Comparison of ENCODE assay signal across 26 cellular contexts in the genomic region with DNA sequence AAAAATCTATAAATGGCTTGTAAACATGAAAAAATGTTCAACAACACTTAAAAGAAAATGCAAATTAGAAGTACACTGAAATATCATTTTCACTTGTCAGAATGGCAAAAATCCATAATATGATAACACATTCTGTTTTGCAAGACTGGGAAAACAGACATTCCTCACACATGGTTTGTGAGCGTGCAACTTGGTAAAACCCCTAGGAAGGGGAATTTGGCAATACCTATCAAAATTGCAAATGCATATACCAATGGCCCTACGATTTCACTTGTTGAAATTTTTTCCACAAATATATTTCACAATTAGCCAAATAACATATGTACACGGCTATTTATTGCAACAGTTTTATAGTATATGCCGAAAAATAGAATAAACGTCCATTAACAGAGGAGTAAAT. TPM values are rescaled to one million over a fixed set of nuclear protein-coding genes. Genes with fewer than 3 reads are reported as not detected.
"Had no signal": no experiment of that assay in that cellular context is flagged by ENCODE, and none has a peak within 500 bp of the region (broad histone marks: within the 10 kb centered on the region; RNA-seq: fewer than 3 reads in every experiment).

No MANE protein-coding gene starts in this region.

- H3K36me3 ChIP-seq: left lung, lower lobe of right lung, thyroid gland had no signal

- H3K27ac Mint-ChIP-seq: activated CD4-positive, alpha-beta T cell treated with anti-CD3 and anti-CD28 coated beads for 36 hours; activated naive CD4-positive, alpha-beta T cell treated with anti-CD3 and anti-CD28 coated beads, Interleukin-2, amount 50 U/mL, for 72 hours; activated T-cell treated with anti-CD3 and anti-CD28 coated beads, Interleukin-2, amount 50 U/mL, for 72 hours; effector memory CD8-positive, alpha-beta T cell; natural killer cell treated with Interleukin-12 subunit alpha and Interleukin-12 subunit beta and Interleukin-15 and Interleukin-18, amount 100 ng/mL, for 72 hours; stimulated activated effector memory CD8-positive, alpha-beta T cell treated with anti-CD3 and anti-CD28 coated beads, Interleukin-12 subunit alpha, Interleukin-12 subunit beta, amount 100 ng/mL, for 72 hours; stimulated activated naive CD8-positive, alpha-beta T cell treated with anti-CD3 and anti-CD28 coated beads, Interleukin-15, Interleukin-2, amounts not matched to agents 100 ng/mL and 50 ng/mL, for 24 hours; T-helper 2 cell treated with Interferon-gamma antibody and Interleukin-4, amounts not matched to agents 5 μg/mL and 100 μg/mL, for 36 hours had no signal

- FAIRE-seq: islet of Langerhans had no signal

- H3K27ac ChIP-seq: left lung, lower lobe of right lung, thyroid gland had no signal

- H3K4me3 Mint-ChIP-seq: activated CD4-positive, alpha-beta T cell treated with anti-CD3 and anti-CD28 coated beads for 36 hours; activated T-cell treated with anti-CD3 and anti-CD28 coated beads, Interleukin-2, amount 50 U/mL, for 72 hours; effector memory CD8-positive, alpha-beta T cell; natural killer cell treated with Interleukin-12 subunit alpha and Interleukin-12 subunit beta and Interleukin-15 and Interleukin-18, amount 100 ng/mL, for 72 hours; stimulated activated effector memory CD8-positive, alpha-beta T cell treated with anti-CD3 and anti-CD28 coated beads, Interleukin-12 subunit alpha, Interleukin-12 subunit beta, amount 100 ng/mL, for 72 hours; stimulated activated naive CD8-positive, alpha-beta T cell treated with anti-CD3 and anti-CD28 coated beads, Interleukin-15, Interleukin-2, amounts not matched to agents 100 ng/mL and 50 ng/mL, for 24 hours; T-helper 2 cell treated with Interferon-gamma antibody and Interleukin-4, amounts not matched to agents 5 μg/mL and 100 μg/mL, for 36 hours had no signal

- ATAC-seq: activated CD4-positive, alpha-beta T cell treated with anti-CD3 and anti-CD28 coated beads for 36 hours; activated naive CD4-positive, alpha-beta T cell treated with anti-CD3 and anti-CD28 coated beads, Interleukin-2, amount 50 U/mL, for 72 hours; activated T-cell treated with anti-CD3 and anti-CD28 coated beads, Interleukin-2, amount 50 U/mL, for 72 hours; body of pancreas; effector memory CD8-positive, alpha-beta T cell; left lung; lower lobe of right lung; mucosa of descending colon; natural killer cell treated with Interleukin-12 subunit alpha and Interleukin-12 subunit beta and Interleukin-15 and Interleukin-18, amount 100 ng/mL, for 72 hours; right cardiac atrium; stimulated activated effector memory CD8-positive, alpha-beta T cell treated with anti-CD3 and anti-CD28 coated beads, Interleukin-12 subunit alpha, Interleukin-12 subunit beta, amount 100 ng/mL, for 72 hours had no signal

- H3K36me3 Mint-ChIP-seq: activated naive CD4-positive, alpha-beta T cell treated with anti-CD3 and anti-CD28 coated beads, Interleukin-2, amount 50 U/mL, for 72 hours; natural killer cell treated with Interleukin-12 subunit alpha and Interleukin-12 subunit beta and Interleukin-15 and Interleukin-18, amount 100 ng/mL, for 72 hours; stimulated activated effector memory CD8-positive, alpha-beta T cell treated with anti-CD3 and anti-CD28 coated beads, Interleukin-12 subunit alpha, Interleukin-12 subunit beta, amount 100 ng/mL, for 72 hours had no signal

- H3K4me3 ChIP-seq: body of pancreas, left lung, lower lobe of right lung, mucosa of descending colon, thyroid gland had no signal

- H3K27me3 Mint-ChIP-seq: stimulated activated naive CD8-positive, alpha-beta T cell treated with anti-CD3 and anti-CD28 coated beads, Interleukin-15, Interleukin-2, amounts not matched to agents 100 ng/mL and 50 ng/mL, for 24 hours had no signal

- DNase-seq: activated CD4-positive, alpha-beta T cell treated with anti-CD3 and anti-CD28 coated beads for 36 hours; activated CD4-positive, CD25-positive, alpha-beta regulatory T cell; activated naive CD4-positive, alpha-beta T cell; activated T-cell treated with anti-CD3 and anti-CD28 coated beads for 4 hours; activated T-cell treated with anti-CD3 and anti-CD28 coated beads, Interleukin-2, amount 50 U/mL, for 72 hours; anterior cingulate cortex; body of pancreas; cortex of kidney; effector memory CD8-positive, alpha-beta T cell; erythroblast; foreskin melanocyte; left lung; lower lobe of right lung; mesendoderm; mucosa of descending colon; posterior cingulate gyrus; right cardiac atrium; stimulated activated CD4-positive, alpha-beta T cell treated with anti-CD3 and anti-CD28 coated beads, Interleukin-4, amount 100 ng/mL, for 24 hours; T-helper 1 cell; thyroid gland had no signal

- H3K9me3 ChIP-seq: body of pancreas, left lung, lower lobe of right lung, mucosa of descending colon, thyroid gland had no signal

- H3K9me3 Mint-ChIP-seq: activated naive CD4-positive, alpha-beta T cell treated with anti-CD3 and anti-CD28 coated beads, Interleukin-2, amount 50 U/mL, for 72 hours; activated T-cell treated with anti-CD3 and anti-CD28 coated beads, Interleukin-2, amount 50 U/mL, for 72 hours; effector memory CD8-positive, alpha-beta T cell; stimulated activated effector memory CD8-positive, alpha-beta T cell treated with anti-CD3 and anti-CD28 coated beads, Interleukin-12 subunit alpha, Interleukin-12 subunit beta, amount 100 ng/mL, for 72 hours; stimulated activated naive CD8-positive, alpha-beta T cell treated with anti-CD3 and anti-CD28 coated beads, Interleukin-15, Interleukin-2, amounts not matched to agents 100 ng/mL and 50 ng/mL, for 24 hours; T-helper 2 cell treated with Interferon-gamma antibody and Interleukin-4, amounts not matched to agents 5 μg/mL and 100 μg/mL, for 36 hours had no signal

- H3K27me3 ChIP-seq: body of pancreas, left lung, thyroid gland had no signal

RNA-seq across cellular contexts. Expression of a gene that starts 31.4 kb away (rescaled TPM):
- total RNA-seq: activated T-cell treated with anti-CD3 and anti-CD28 coated beads, Interleukin-2, amount 50 U/mL, for 72 hours had no signal
